11 cellular contexts compared by ENCODE assay signal in genomic region chr18:41096504-41096903, GRCh38.
DNase-seq lines count a peak whose midpoint lies in the region; ATAC-seq and TF ChIP-seq lines count a peak whose summit lies in the region.
"Had no signal": no experiment of that assay in that cellular context is flagged by ENCODE, and none has a peak within 500 bp of the region (broad histone marks: within the 10 kb centered on the region; RNA-seq: fewer than 3 reads in every experiment).

No MANE protein-coding gene starts in this region.

- CTCF ChIA-PET in PC-3 (lab: Charles Lee) (interaction anchor here (1.0 kb wide), 1 partner anchor 282 kb away, joined by 4 read pairs; no protein-coding TSS in a partner anchor), T-cell (lab: Charles Lee) (no interaction called here)

- H3K27ac ChIP-seq in PC-3 (ENCODE audit: low read length) (no peak overlapping the region), foreskin keratinocyte (no peak overlapping the region)
- H3K27ac ChIP-seq: colonic mucosa had no signal

- POLR2A ChIA-PET in PC-3 (lab: Charles Lee; ENCODE audit: unreplicated experiment) = no interaction called here
- POLR2A ChIA-PET in T-cell (lab: Charles Lee) = no interaction called here

- no peaks in the 10 kb centered on the region for H3K9me3 ChIP-seq in PC-3 (ENCODE audit: low read length)
- H3K9me3 ChIP-seq: colonic mucosa had no signal

- H3K4me2 ChIP-seq in PC-3 (ENCODE audit: low read length) = no peak overlapping the region

- no peaks in the 10 kb centered on the region for H3K4me1 ChIP-seq in PC-3 (ENCODE audit: insufficient read depth, low read length)
- H3K4me1 ChIP-seq in foreskin keratinocyte = no peaks in the 10 kb centered on the region
- H3K4me1 ChIP-seq: colonic mucosa had no signal

- TF ChIP-seq CTCF in AG10803 (conservative IDR thresholded peaks at IDR 0.05; ENCODE audit: low read length) = peak; percentile 28; the same call in 1 of the 2 replicates
- TF ChIP-seq CTCF in PC-3 (conservative IDR thresholded peaks at IDR 0.05; ENCODE audit: low read depth, low read length) = peak; percentile 54
- TF ChIP-seq CTCF in foreskin keratinocyte (conservative IDR thresholded peaks at IDR 0.05) = peak; percentile 64
- no peak for TF ChIP-seq CTCF in natural killer cell (IDR thresholded peaks at IDR 0.05)

- ATAC-seq in PC-3 (peak; percentile 68), foreskin keratinocyte (peak; percentile 54), natural killer cell (no peak), T-cell (replicated peaks in 1 of 4) (no peak), GM18498 (IDR thresholded peaks at IDR 0.05; ENCODE audit: unreplicated experiment) (no peak)

- H3K27ac Mint-ChIP-seq in natural killer cell = no peak overlapping the region
- no peak overlapping the region for H3K27ac Mint-ChIP-seq in T-cell
- H3K27ac Mint-ChIP-seq: CD8-positive, alpha-beta memory T cell had no signal

- intact Hi-C loops in PC-3 (cut with micrococcal nuclease) = loop anchor here (2.0 to 10.0 kb wide), 5 partner anchors 282 to 1252 kb away; no protein-coding TSS in a partner anchor
- intact Hi-C loops in natural killer cell (cut with micrococcal nuclease) = no loop called here

- H3K4me1 Mint-ChIP-seq in natural killer cell (no peaks in the 10 kb centered on the region), T-cell (no peaks in the 10 kb centered on the region)
- H3K4me1 Mint-ChIP-seq: CD8-positive, alpha-beta memory T cell had no signal

- DNase-seq in AG10803 (ENCODE audit: low read depth) = peak; percentile 25
- peak; percentile 77 for DNase-seq in NCI-H1092 treated with DMSO at 0.1 percent for 48 hours (lab: John Stamatoyannopoulos, UW)
- peak; percentile 37 for DNase-seq in PC-3
- peak in 1 of 2 donors; percentile 52 for DNase-seq in foreskin keratinocyte
- no peak for DNase-seq in natural killer cell
- no peak for DNase-seq in T-cell
- no peak for DNase-seq in MV-4-11 (lab: John Stamatoyannopoulos, UW)
- DNase-seq: CD8-positive, alpha-beta memory T cell; colonic mucosa; stimulated activated CD4-positive, alpha-beta T cell treated with anti-CD3 and anti-CD28 coated beads, Interleukin-12 subunit alpha, Interleukin-12 subunit beta, amount 100 ng/mL, for 4 hours had no signal

- H3K36me3 ChIP-seq in PC-3 (ENCODE audit: low read depth, low read length) = no peaks in the 10 kb centered on the region
- H3K36me3 ChIP-seq: colonic mucosa had no signal

- H3K4me3 ChIP-seq in AG10803 (ENCODE audit: low read length) = no peak overlapping the region
- H3K4me3 ChIP-seq in PC-3 (ENCODE audit: low read length) = no peak overlapping the region
- H3K4me3 ChIP-seq: colonic mucosa had no signal

- H2AFZ ChIP-seq in PC-3 (ENCODE audit: low read length) = no peak overlapping the region

- peaks cover 18 to 21% of the 10 kb centered on the region in 2 donors for H3K9me3 Mint-ChIP-seq in natural killer cell
- peaks cover 17 to 33% (median 31%) of the 10 kb centered on the region in 3 donors for H3K9me3 Mint-ChIP-seq in T-cell

- no peaks in the 10 kb centered on the region for H3K9me2 ChIP-seq in PC-3 (replicated peaks; ENCODE audit: low read length)

- H3K79me2 ChIP-seq in PC-3 (ENCODE audit: low read length) = no peaks in the 10 kb centered on the region

- H3K27me3 ChIP-seq in PC-3 (ENCODE audit: low read length) (no peaks in the 10 kb centered on the region), foreskin keratinocyte (no peaks in the 10 kb centered on the region)
- H3K27me3 ChIP-seq: colonic mucosa had no signal

- H3K36me3 Mint-ChIP-seq in natural killer cell = peaks cover 7% of the 10 kb centered on the region
- H3K36me3 Mint-ChIP-seq in T-cell = no peaks in the 10 kb centered on the region
- H3K36me3 Mint-ChIP-seq: CD8-positive, alpha-beta memory T cell had no signal

- BruUV-seq in PC-3 (replicated peaks; lab: Mats Ljungman, UMichigan) = no TSS peak

- no peaks in the 10 kb centered on the region for H4K20me1 ChIP-seq in PC-3 (ENCODE audit: low read length)

- H3F3A ChIP-seq in PC-3 (ENCODE audit: low read length, unreplicated experiment) = no peaks in the 10 kb centered on the region

- H3K27me3 Mint-ChIP-seq in natural killer cell (ENCODE audit: low read depth in 2 of 2) = no peaks in the 10 kb centered on the region
- H3K27me3 Mint-ChIP-seq in T-cell = no peaks in the 10 kb centered on the region
- H3K27me3 Mint-ChIP-seq: CD8-positive, alpha-beta memory T cell had no signal

- H3K4me3 Mint-ChIP-seq in natural killer cell = no peak overlapping the region
- H3K4me3 Mint-ChIP-seq in T-cell = no peak overlapping the region
- H3K4me3 Mint-ChIP-seq: CD8-positive, alpha-beta memory T cell had no signal

- H3K9ac ChIP-seq in PC-3 (ENCODE audit: low read length) = no peak overlapping the region

Comparison
In these comparisons a context has a peak if more than half of its experiments do, and no peak if none do; other contexts are left out.
1. DNase-seq: peak in AG10803 (single experiment), NCI-H1092 treated with DMSO at 0.1 percent for 48 hours (single experiment) and PC-3 (single experiment); none in natural killer cell (single experiment), T-cell (0 of 34) and MV-4-11 (single experiment).
2. ATAC-seq: peak in PC-3 (single experiment) and foreskin keratinocyte (single experiment); none in natural killer cell (0 of 3), T-cell (0 of 4) and GM18498 (single experiment).